ENCODE assay signal across 15 cellular contexts in genomic region chr2:69464575-69464974, GRCh38. TPM values are rescaled to one million over a fixed set of nuclear protein-coding genes. Genes with fewer than 3 reads are reported as not detected.
A peak's percentile ranks its signal among the peaks of the same experiment; 100 is the strongest.
DNase-seq lines count a peak whose midpoint lies in the region; ATAC-seq and TF ChIP-seq lines count a peak whose summit lies in the region.
"Had no signal": no experiment of that assay in that cellular context is flagged by ENCODE, and none has a peak within 500 bp of the region (broad histone marks: within the 10 kb centered on the region; RNA-seq: fewer than 3 reads in every experiment).

No MANE protein-coding gene starts in this region.

- TF ChIP-seq CTCF in cardiac fibroblast (IDR thresholded peaks at IDR 0.05; ENCODE audit: low read depth, low read length) (no peak), GM13977 (IDR thresholded peaks at IDR 0.05; ENCODE audit: extremely low read depth, insufficient read depth, missing control alignments) (no peak)

- H3K36me3 Mint-ChIP-seq in activated naive CD4-positive, alpha-beta T cell treated with anti-CD3 and anti-CD28 coated beads, Interleukin-2, amount 50 U/mL, for 72 hours, result peaks cover 22 to 42% of the 10 kb centered on the region in 2 donors

- intact Hi-C loops in aorta (cut with DNase I), result no loop called here

- no peak for DNase-seq in activated naive CD4-positive, alpha-beta T cell treated with anti-CD3 and anti-CD28 coated beads, Interleukin-2, amount 50 U/mL, for 72 hours (ENCODE audit: low spot score in 2 of 2)
- DNase-seq in activated naive CD4-positive, alpha-beta T cell (lab: John Stamatoyannopoulos, UW), result no peak
- peak; percentile 84 to 90 for DNase-seq in cardiac fibroblast (ENCODE audit: low read depth in 2 of 2)
- peak; percentile 1 for DNase-seq in kidney glomerular epithelial cell (lab: John Stamatoyannopoulos, UW)
- no peak for DNase-seq in aorta
- DNase-seq in retina, result no peak
- DNase-seq in NCI-H2196 treated with DMSO at 0.1 percent for 48 hours (lab: John Stamatoyannopoulos, UW; ENCODE audit: unreplicated experiment), result no peak
- no peak for DNase-seq in GM13977 (ENCODE audit: low spot score)
- DNase-seq: activated CD4-positive, CD25-positive, alpha-beta regulatory T cell; activated effector memory CD4-positive, alpha-beta T cell treated with Interleukin-2 at 50 U/mL for 16 hours; BE2C; H7; KG1; NCI-H446; spleen had no signal

- no peaks in the 10 kb centered on the region for H3K9me3 ChIP-seq in aorta (ENCODE audit: control insufficient read depth, low read length)
- H3K9me3 ChIP-seq: BE2C, spleen had no signal

- H3K27ac Mint-ChIP-seq in activated naive CD4-positive, alpha-beta T cell treated with anti-CD3 and anti-CD28 coated beads, Interleukin-2, amount 50 U/mL, for 72 hours, result peak overlapping the region in 1 of 2 donors; percentile 2

- no peaks in the 10 kb centered on the region for H3K27me3 ChIP-seq in aorta (ENCODE audit: control insufficient read depth in 1 of 2, insufficient read depth in 2 of 2, low read length in 1 of 2)
- H3K27me3 ChIP-seq: BE2C, spleen had no signal

- H3K27ac ChIP-seq in aorta (ENCODE audit: low read depth in 1 of 2, low read length in 2 of 2), result no peak overlapping the region
- H3K27ac ChIP-seq: spleen had no signal

- peaks cover 0 to 2% of the 10 kb centered on the region in 2 donors for H3K36me3 ChIP-seq in aorta (ENCODE audit: control insufficient read depth in 1 of 2, insufficient read depth in 2 of 2, low read length in 1 of 2)
- H3K36me3 ChIP-seq: BE2C had no signal

- peak; percentile 26 to 55 for ATAC-seq in activated naive CD4-positive, alpha-beta T cell treated with anti-CD3 and anti-CD28 coated beads, Interleukin-2, amount 50 U/mL, for 72 hours
- peak; percentile 58 for ATAC-seq in aorta (ENCODE audit: low FRiP score)

- in situ Hi-C loops in GM13977 (cut with MboI; ENCODE audit: low pct_unique_long_range_greater_than_20kb, low sequenced_read_pairs, unreplicated experiment), result no loop called here

- 82 to 88% methylated on average over 3 of the region's 3 CpGs for WGBS in aorta, 2 donors

- H3K9me3 Mint-ChIP-seq in activated naive CD4-positive, alpha-beta T cell treated with anti-CD3 and anti-CD28 coated beads, Interleukin-2, amount 50 U/mL, for 72 hours, result no peaks in the 10 kb centered on the region

- H3K4me1 ChIP-seq in aorta (ENCODE audit: control insufficient read depth in 1 of 2, insufficient read depth in 2 of 2, low read length in 2 of 2), result peaks cover 0 to 4% of the 10 kb centered on the region in 2 donors
- H3K4me1 ChIP-seq: BE2C, spleen had no signal

- no peak overlapping the region for H3K4me3 ChIP-seq in cardiac fibroblast (replicated peaks in 1 of 2; ENCODE audit: low read depth in 2 of 2, low read length in 2 of 2)
- H3K4me3 ChIP-seq in aorta (ENCODE audit: low read length in 2 of 2), result no peak overlapping the region
- H3K4me3 ChIP-seq: spleen had no signal

RNA-seq across cellular contexts. Expression of gene NFU1, which starts 27.3 kb away (rescaled TPM):
- 10 to 100 TPM; 32.2 to 34.3 TPM for total RNA-seq in activated naive CD4-positive, alpha-beta T cell treated with anti-CD3 and anti-CD28 coated beads, Interleukin-2, amount 50 U/mL, for 72 hours
- total RNA-seq in aorta, result 10 to 100 TPM; 39.8 to 45.3 TPM
- polyA plus RNA-seq in aorta, result 100 to 1,000 TPM in 1 of 2 donors, 10 to 100 TPM in 1; 56.5 to 101 TPM

Comparison
In these comparisons a context has a peak if more than half of its experiments do, and no peak if none do; other contexts are left out.
1. DNase-seq: peak in cardiac fibroblast (2 of 2) and kidney glomerular epithelial cell (single experiment); none in activated naive CD4-positive, alpha-beta T cell treated with anti-CD3 and anti-CD28 coated beads, Interleukin-2, amount 50 U/mL, for 72 hours (0 of 2), activated naive CD4-positive, alpha-beta T cell (0 of 4), aorta (0 of 2), retina (single experiment), NCI-H2196 treated with DMSO at 0.1 percent for 48 hours (single experiment) and GM13977 (single experiment).